Comparison of ENCODE assay signal across 9 cellular contexts in genomic region chr18:69708844-69709243, GRCh38.
"Had no signal": no experiment of that assay in that cellular context is flagged by ENCODE, and none has a peak within 500 bp of the region (broad histone marks: within the 10 kb centered on the region; RNA-seq: fewer than 3 reads in every experiment).

No MANE protein-coding gene starts in this region.

- DNase-seq: IMR-90, KBM-7, KG1 had no signal

- H3K27ac ChIP-seq: HL-60, KMS-11 had no signal

- H3K4me3 Mint-ChIP-seq: IgD-negative memory B cell had no signal

- H3K4me3 ChIP-seq: K562 had no signal

- H3K27me3 Mint-ChIP-seq: IgD-negative memory B cell had no signal

- FAIRE-seq: HepG2, HTR-8/SVneo, K562 had no signal

- ATAC-seq: HepG2, K562 had no signal

- H3K9ac ChIP-seq: KMS-11 had no signal

- H3K4me2 ChIP-seq: KMS-11 had no signal

- H3K27ac Mint-ChIP-seq: IgD-negative memory B cell had no signal

- H3K4me1 Mint-ChIP-seq: IgD-negative memory B cell had no signal
